Comparison of ENCODE assay signal across 8 cellular contexts in the genomic region with DNA sequence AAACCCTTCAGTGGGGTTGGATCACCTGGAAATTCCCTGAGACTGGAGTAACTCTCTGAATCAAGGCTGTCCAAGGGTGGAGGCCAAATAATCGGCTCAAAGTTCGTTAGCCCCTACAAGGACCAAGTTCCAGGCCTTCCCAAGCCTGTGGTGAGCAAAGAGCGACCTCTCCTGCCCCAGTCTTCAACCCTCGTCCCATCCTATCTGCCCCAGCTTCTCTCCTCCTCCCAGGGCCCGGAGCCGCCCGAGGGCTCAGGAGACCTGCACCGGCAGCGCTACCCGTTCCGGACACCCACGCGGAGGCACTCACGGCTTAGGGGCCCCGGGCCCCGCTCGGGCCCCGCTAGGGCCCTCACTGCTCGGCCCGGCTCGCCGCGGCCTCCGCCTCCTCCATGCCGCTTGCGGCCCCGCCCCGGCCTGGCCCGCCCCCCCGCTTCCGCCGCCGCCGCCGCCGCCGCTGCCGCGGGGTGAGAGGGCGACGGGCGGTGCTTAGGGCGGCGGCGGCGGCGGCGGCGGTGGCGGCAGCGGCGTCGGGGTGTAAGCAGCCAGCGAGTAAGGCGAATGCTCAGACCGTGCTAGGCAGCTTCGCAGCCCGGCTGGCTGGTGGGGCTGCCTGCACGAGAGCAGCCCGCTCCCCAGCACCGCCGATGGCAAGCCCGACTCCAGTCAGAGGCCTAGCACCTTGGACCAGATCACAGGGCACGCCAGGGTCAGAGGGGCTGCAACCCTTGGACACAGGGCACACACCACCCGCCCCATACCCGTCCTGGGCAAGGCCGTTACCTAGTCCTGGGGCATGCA. TPM values are rescaled to one million over a fixed set of nuclear protein-coding genes. Genes with fewer than 3 reads are reported as not detected.
DNase-seq lines count a peak whose midpoint lies in the region; ATAC-seq and TF ChIP-seq lines count a peak whose summit lies in the region.

Gene POMGNT1, minus strand, starts transcription at position 409 of the 801 bp plus-strand sequence. CDS start 613 bp downstream, outside the sequence.

- no peak for TF ChIP-seq CTCF in CD14-positive monocyte (IDR thresholded peaks at IDR 0.05)
- TF ChIP-seq CTCF in OCI-LY1 (IDR thresholded peaks at IDR 0.05; ENCODE audit: low read length) = peak; percentile 37; the same call in 1 of the 2 replicates

- H3K9me2 ChIP-seq in OCI-LY1 (ENCODE audit: low read depth, low read length) = no peaks in the 10 kb centered on the region

- H3K27me3 ChIP-seq in OCI-LY1 (ENCODE audit: insufficient read depth, low read length) (no peaks in the 10 kb centered on the region), muscle layer of duodenum (ENCODE audit: low read depth, low read length) (no peaks in the 10 kb centered on the region)

- intact Hi-C loops in CD14-positive monocyte (cut with micrococcal nuclease) = no loop called here

- H4K20me1 ChIP-seq in OCI-LY1 (ENCODE audit: insufficient read depth, low read length) = no peaks in the 10 kb centered on the region

- DNase-seq in CD14-positive monocyte (ENCODE audit: low spot score) (peak; percentile 56), erythroblast (lab: John Stamatoyannopoulos, UW) (peak; percentile 86 to 90)
- peak; percentile 83 for DNase-seq in activated T-cell treated with anti-CD3 and anti-CD28 coated beads, Interleukin-2, amount 50 U/mL, for 1 hour
- peak; percentile 24 to 69 for DNase-seq in stimulated activated CD8-positive, alpha-beta memory T cell treated with anti-CD3 and anti-CD28 coated beads, Interleukin-7, amount 100 ng/mL, for 4 hours (ENCODE audit: low read depth in 2 of 2)

- H2AFZ ChIP-seq in OCI-LY1 (ENCODE audit: low read length) = no peak within 1 kb of the TSS

- peaks cover 4% of the 10 kb centered on the region; the same call in 1 of the 2 replicates for H3K36me3 ChIP-seq in OCI-LY1 (ENCODE audit: insufficient read depth, low read length)
- peaks cover 22 to 24% of the 10 kb centered on the region in 2 donors for H3K36me3 ChIP-seq in muscle layer of duodenum (ENCODE audit: control insufficient read depth in 1 of 2, insufficient read depth in 2 of 2, low read length in 2 of 2)

- H3K4me2 ChIP-seq in OCI-LY1 (ENCODE audit: low read length) = peak within 1 kb of the TSS; percentile 97

- H3K9me3 Mint-ChIP-seq in CD14-positive monocyte = no peaks in the 10 kb centered on the region

- H3K4me1 ChIP-seq in OCI-LY1 (ENCODE audit: insufficient read depth, low read length, severe bottlenecking) (peaks cover 31% of the 10 kb centered on the region), muscle layer of duodenum (ENCODE audit: control insufficient read depth in 1 of 2, insufficient read depth in 2 of 2, low read length in 2 of 2) (peaks cover 9 to 27% of the 10 kb centered on the region in 2 donors)

- peak within 1 kb of the TSS; percentile 81 to 89 for H3K4me3 Mint-ChIP-seq in CD14-positive monocyte

- H3K9me3 ChIP-seq in OCI-LY1 (ENCODE audit: low read length) (no peaks in the 10 kb centered on the region), muscle layer of duodenum (ENCODE audit: control insufficient read depth in 1 of 2, low read length in 2 of 2) (no peaks in the 10 kb centered on the region)

- H3K4me1 Mint-ChIP-seq in CD14-positive monocyte = peaks cover 44% of the 10 kb centered on the region

- H3K9ac ChIP-seq in OCI-LY1 (ENCODE audit: low read length) = peak within 1 kb of the TSS; percentile 91

- H3K27ac Mint-ChIP-seq in CD14-positive monocyte = peak within 1 kb of the TSS in 6 of 7 donors; percentile 53 to 77 (median 64)

- no peaks in the 10 kb centered on the region for H3K79me2 ChIP-seq in OCI-LY1 (ENCODE audit: insufficient read depth, low read length)

- TF ChIP-seq POLR2A in GM19099 (IDR thresholded peaks at IDR 0.05; ENCODE audit: extremely low read depth, insufficient read length, low read depth) = peak; percentile 83
- TF ChIP-seq POLR2A in erythroblast (IDR thresholded peaks at IDR 0.05; ENCODE audit: low read length) = peak; percentile 57

- peaks cover 4% of the 10 kb centered on the region; the same call in 1 of the 2 replicates for H3F3A ChIP-seq in OCI-LY1 (ENCODE audit: insufficient read depth, low read length)

- peak within 1 kb of the TSS; percentile 79 for H3K4me3 ChIP-seq in OCI-LY1 (ENCODE audit: low read depth, low read length, poor library complexity, severe bottlenecking)
- H3K4me3 ChIP-seq in muscle layer of duodenum (ENCODE audit: low read depth in 1 of 2, low read length in 2 of 2) = peak within 1 kb of the TSS; percentile 92 to 95

- peak; percentile 46 for ATAC-seq in HG03378 (IDR thresholded peaks at IDR 0.05; ENCODE audit: unreplicated experiment)

- H3K36me3 Mint-ChIP-seq in CD14-positive monocyte = peaks cover 6 to 17% of the 10 kb centered on the region in 2 donors

- peak within 1 kb of the TSS; percentile 58 for H3K27ac ChIP-seq in OCI-LY1 (ENCODE audit: low read depth, low read length, poor library complexity, severe bottlenecking)
- H3K27ac ChIP-seq in muscle layer of duodenum (ENCODE audit: low read length) = peak within 1 kb of the TSS; percentile 82

- H3K27me3 Mint-ChIP-seq in CD14-positive monocyte (ENCODE audit: low read depth in 3 of 3) = peaks cover 5 to 12% (median 5%) of the 10 kb centered on the region in 3 donors

RNA-seq across cellular contexts. Expression of gene POMGNT1, which starts in this region (rescaled TPM):
- polyA plus RNA-seq in CD14-positive monocyte = 10 to 100 TPM; 10.3 to 12.2 TPM

Comparison
In these comparisons a context has a peak if more than half of its experiments do, and no peak if none do; other contexts are left out.
1. Peak in every context shown above with its lines: DNase-seq, ATAC-seq, H3K4me3 ChIP-seq and H3K27ac ChIP-seq.